In the genomic region with DNA sequence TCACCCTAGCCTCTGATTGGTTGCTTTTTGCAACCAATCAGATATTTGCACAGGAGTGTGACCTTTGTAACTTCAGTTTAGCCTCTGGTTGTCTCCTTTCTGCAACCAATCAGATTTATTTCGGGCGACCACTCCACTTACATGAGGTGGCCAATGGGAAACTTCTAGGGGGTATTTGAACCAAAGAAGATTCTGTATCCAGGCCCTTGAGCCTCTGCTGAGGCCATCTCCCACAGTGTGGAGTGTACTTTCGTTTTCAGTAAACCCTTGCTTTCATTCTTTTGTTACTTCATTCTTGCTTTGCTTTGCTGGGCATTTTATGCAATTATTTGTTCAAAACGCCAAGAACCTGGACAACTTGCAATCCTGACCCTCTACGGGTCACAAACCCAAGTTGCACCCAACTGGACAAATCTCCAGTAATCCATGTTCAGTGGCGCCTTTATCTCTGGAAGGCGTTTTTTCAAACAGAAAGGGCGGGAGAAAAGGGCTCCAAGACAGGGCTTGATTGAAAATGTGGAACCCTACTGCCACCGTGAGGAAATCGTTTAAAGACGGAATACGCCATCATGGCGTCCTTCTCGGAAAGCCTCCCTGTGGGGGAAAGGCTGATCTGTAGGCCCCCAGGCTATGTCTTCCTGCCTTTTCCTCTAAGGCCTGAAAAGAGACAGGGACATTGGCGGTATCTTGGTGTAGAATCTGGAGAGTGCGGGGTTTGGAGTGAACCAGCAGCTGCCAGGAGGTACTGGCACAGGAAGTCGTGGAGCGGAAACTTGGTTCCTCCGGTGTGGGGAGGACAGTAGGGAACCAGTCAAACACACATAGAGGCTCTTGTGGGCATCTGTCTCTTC, we compare ENCODE assay signal across 8 cellular contexts.
DNase-seq lines count a peak whose midpoint lies in the region; ATAC-seq lines count a peak whose summit lies in the region.

No MANE protein-coding gene starts in this region.

- H3K4me3 ChIP-seq in BLaER1, result peak overlapping the region; percentile 70
- no peak overlapping the region for H3K4me3 ChIP-seq in GM23248

- peak overlapping the region; percentile 94 for H3K27ac ChIP-seq in BLaER1
- H3K27ac ChIP-seq in GM23248, result no peak overlapping the region

- H3K9ac ChIP-seq in BLaER1 (peak overlapping the region; percentile 83), GM23248 (no peak overlapping the region)

- no peaks in the 10 kb centered on the region for H3K79me2 ChIP-seq in GM23248 (ENCODE audit: insufficient read depth)

- 47 to 48% methylated on average over 19 of the region's 19 CpGs for WGBS in GM23248 (ENCODE audit: low coverage in 1 of 2, low lambda C conversion rate in 2 of 2, missing lambda C conversion rate in 2 of 2), 2 experiments

- H3K27me3 ChIP-seq in BLaER1 (peaks cover 7% of the 10 kb centered on the region; the same call in 1 of the 2 replicates), GM23248 (replicated peaks; ENCODE audit: insufficient read depth) (no peaks in the 10 kb centered on the region)

- no peak overlapping the region for H2AFZ ChIP-seq in GM23248

- H3K4me2 ChIP-seq in BLaER1, result peak overlapping the region; percentile 47
- no peak overlapping the region for H3K4me2 ChIP-seq in GM23248 (ENCODE audit: unreplicated experiment)

- peak; percentile 62 for ATAC-seq in GM21529 (IDR thresholded peaks at IDR 0.05; ENCODE audit: unreplicated experiment)
- no peak for ATAC-seq in HG02884 (IDR thresholded peaks at IDR 0.05; ENCODE audit: unreplicated experiment)
- no peak for ATAC-seq in HG03442 (IDR thresholded peaks at IDR 0.05; ENCODE audit: unreplicated experiment)

- no peaks in the 10 kb centered on the region for H3F3A ChIP-seq in GM23248 (ENCODE audit: insufficient read depth)

- H3K9me3 ChIP-seq in BLaER1, result peaks cover 53% of the 10 kb centered on the region
- no peaks in the 10 kb centered on the region for H3K9me3 ChIP-seq in GM23248 (ENCODE audit: low read depth)

- no peaks in the 10 kb centered on the region for H3K4me1 ChIP-seq in BLaER1
- H3K4me1 ChIP-seq in GM23248 (ENCODE audit: insufficient read depth), result no peaks in the 10 kb centered on the region

- no peaks in the 10 kb centered on the region for H4K20me1 ChIP-seq in BLaER1
- H4K20me1 ChIP-seq in GM23248 (ENCODE audit: insufficient read depth), result no peaks in the 10 kb centered on the region

- H3K36me3 ChIP-seq in BLaER1, result peaks cover 72% of the 10 kb centered on the region
- no peaks in the 10 kb centered on the region for H3K36me3 ChIP-seq in GM23248 (ENCODE audit: low read depth)

- DNase-seq in RPMI8226 (peak; percentile 86), iris pigment epithelial cell (ENCODE audit: low read depth) (peak; percentile 61), iPS-NIHi7 (ENCODE audit: extremely low spot score) (no peak), GM23248 (no peak)

- no peaks in the 10 kb centered on the region for H3K9me2 ChIP-seq in GM23248 (ENCODE audit: insufficient read depth)

- in situ Hi-C loops in GM23248 (cut with MboI), result no loop called here

Comparison
In these comparisons a context has a peak if more than half of its experiments do, and no peak if none do; other contexts are left out.
1. DNase-seq: peak in RPMI8226 (single experiment) and iris pigment epithelial cell (single experiment); none in iPS-NIHi7 (single experiment) and GM23248 (single experiment).